In the genomic region with DNA sequence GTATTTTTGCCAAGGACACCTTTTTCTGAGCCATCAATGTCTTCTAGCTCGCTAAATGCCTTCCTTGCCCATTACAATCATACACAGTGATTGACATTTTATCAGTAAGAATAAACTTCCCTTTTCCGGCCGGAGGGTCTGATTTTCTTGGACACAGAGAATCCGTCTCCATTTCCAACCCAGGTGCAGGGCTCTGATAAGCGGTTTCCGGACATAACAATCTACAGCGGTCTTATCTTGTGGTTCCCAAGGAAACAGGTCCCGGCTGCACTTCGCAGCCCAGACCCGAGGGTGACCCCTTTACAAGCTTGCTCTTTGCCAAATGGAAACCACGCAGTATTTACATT, we compare ENCODE assay signal across 8 cellular contexts. TPM values are rescaled to one million over a fixed set of nuclear protein-coding genes. Genes with fewer than 3 reads are reported as not detected.
DNase-seq lines count a peak whose midpoint lies in the region; ATAC-seq and TF ChIP-seq lines count a peak whose summit lies in the region.

No MANE protein-coding gene starts in this region.

- peak overlapping the region; percentile 62 for H3K4me2 ChIP-seq in parathyroid adenoma (ENCODE audit: low read length)

- H3K4me3 ChIP-seq in WERI-Rb-1 (ENCODE audit: low read depth, low read length) (peak overlapping the region; percentile 90), parathyroid adenoma (ENCODE audit: low read depth, low read length) (peak overlapping the region; percentile 98)

- no peak for TF ChIP-seq CTCF in WERI-Rb-1 (IDR thresholded peaks at IDR 0.05; ENCODE audit: low read depth, low read length)
- TF ChIP-seq CTCF in parathyroid adenoma (IDR thresholded peaks at IDR 0.05), result no peak

- DNase-seq in NCI-H1092 treated with DMSO at 0.1 percent for 48 hours (lab: John Stamatoyannopoulos, UW) (peak; percentile 62), NCI-H1092 (lab: John Stamatoyannopoulos, UW) (no peak), WERI-Rb-1 (peak; percentile 26), glomerular endothelial cell (ENCODE audit: extremely low read depth, low read depth, low spot score) (peak; percentile 99), superior temporal gyrus (ENCODE audit: extremely low spot score) (no peak), DMS153 (lab: John Stamatoyannopoulos, UW) (no peak)

- H3K9me3 ChIP-seq in WERI-Rb-1 (ENCODE audit: severe bottlenecking) (no peaks in the 10 kb centered on the region), parathyroid adenoma (ENCODE audit: control insufficient read depth, low read length) (no peaks in the 10 kb centered on the region)

- H3K36me3 ChIP-seq in WERI-Rb-1 (peaks cover 4% of the 10 kb centered on the region), parathyroid adenoma (ENCODE audit: control insufficient read depth, insufficient read depth, low read length) (no peaks in the 10 kb centered on the region)

- no peaks in the 10 kb centered on the region for H3K79me2 ChIP-seq in parathyroid adenoma

- peak overlapping the region; percentile 85 for H3K27ac ChIP-seq in WERI-Rb-1
- peak overlapping the region; percentile 96 for H3K27ac ChIP-seq in parathyroid adenoma

- H3K9ac ChIP-seq in parathyroid adenoma, result peak overlapping the region; percentile 49

- ATAC-seq in HG03521 (IDR thresholded peaks at IDR 0.05; ENCODE audit: unreplicated experiment), result peak; percentile 8

- H3K27me3 ChIP-seq in WERI-Rb-1 (ENCODE audit: insufficient read depth, low read depth, severe bottlenecking) (no peaks in the 10 kb centered on the region), parathyroid adenoma (ENCODE audit: control insufficient read depth, insufficient read depth, low read length) (no peaks in the 10 kb centered on the region)

- peak overlapping the region; percentile 87 for H2AFZ ChIP-seq in parathyroid adenoma

- peaks cover 10% of the 10 kb centered on the region for H3K4me1 ChIP-seq in parathyroid adenoma

RNA-seq across cellular contexts. Expression of gene ZNF77, which starts 5.1 kb away (rescaled TPM):
- 2.7 and 3.4 TPM in 2 replicates for total RNA-seq in glomerular endothelial cell

RNA-seq across cellular contexts. Expression of gene TLE6, which starts 27.5 kb away (rescaled TPM):
- 0.58 and 0.88 TPM in 2 replicates for total RNA-seq in glomerular endothelial cell

RNA-seq across cellular contexts. Expression of gene ZNF57, which starts 49.2 kb away (rescaled TPM):
- 2.1 and 5.8 TPM in 2 replicates for total RNA-seq in glomerular endothelial cell

Comparison
In these comparisons a context has a peak if more than half of its experiments do, and no peak if none do; other contexts are left out.
1. DNase-seq: peak in NCI-H1092 treated with DMSO at 0.1 percent for 48 hours (single experiment), WERI-Rb-1 (single experiment) and glomerular endothelial cell (single experiment); none in NCI-H1092 (single experiment), superior temporal gyrus (single experiment) and DMS153 (single experiment).